In the genomic region with DNA sequence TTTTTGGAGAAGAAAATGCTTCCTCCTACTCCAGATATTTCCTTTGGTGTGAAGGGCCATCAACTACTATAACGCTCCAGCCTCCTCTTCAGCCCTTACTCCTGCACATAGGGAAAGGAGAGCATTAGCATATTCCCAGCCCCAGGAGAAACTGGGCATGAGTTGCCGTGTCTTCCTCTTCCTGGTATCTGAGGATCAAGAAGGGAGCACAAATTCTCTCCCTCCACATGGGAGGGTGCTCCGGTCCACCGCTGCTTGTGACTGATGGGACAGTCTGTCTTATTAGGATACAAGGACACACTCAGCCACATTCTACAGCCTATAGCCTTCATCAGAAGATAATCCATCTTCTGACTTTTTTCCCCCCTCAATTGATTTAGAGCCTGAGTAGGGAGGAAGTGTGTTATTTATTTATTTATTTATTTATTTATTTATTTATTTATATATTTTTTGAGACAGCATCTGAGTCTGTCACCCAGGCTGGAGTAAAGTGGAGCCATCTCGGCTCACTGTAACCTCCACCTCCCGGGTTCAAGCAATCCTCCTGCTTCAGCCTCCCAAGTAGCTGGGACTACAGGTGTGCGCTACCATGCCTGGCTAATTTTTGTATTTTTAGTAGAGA, we compare ENCODE assay signal across 20 cellular contexts. TPM values are rescaled to one million over a fixed set of nuclear protein-coding genes. Genes with fewer than 3 reads are reported as not detected.
DNase-seq lines count a peak whose midpoint lies in the region; ATAC-seq, FAIRE-seq and TF ChIP-seq lines count a peak whose summit lies in the region.
"Had no signal": no experiment of that assay in that cellular context is flagged by ENCODE, and none has a peak within 500 bp of the region (broad histone marks: within the 10 kb centered on the region; RNA-seq: fewer than 3 reads in every experiment).

No MANE protein-coding gene starts in this region.

- H2BK15ac ChIP-seq in IMR-90 (ENCODE audit: low read depth, low read length) (no peak overlapping the region), mesenchymal stem cell (ENCODE audit: low read depth, poor library complexity, severe bottlenecking) (peak overlapping the region; percentile 70)

- 0 out of 2 replicates have a peak overlapping the region, but pooled peaks have one; percentile 7 for H3K4ac ChIP-seq in IMR-90 (ENCODE audit: low read depth, low read length)
- peak overlapping the region in 1 of 2 experiments; percentile 66 for H3K4ac ChIP-seq in mesenchymal stem cell (ENCODE audit: low read depth in 1 of 2, low read length in 2 of 2)

- no peak overlapping the region for H3K4me3 ChIP-seq in A549
- H3K4me3 ChIP-seq in IMR-90 (ENCODE audit: insufficient read depth, low read depth, low read length): no peak overlapping the region
- no peak overlapping the region for H3K4me3 ChIP-seq in mesenchymal stem cell (ENCODE audit: insufficient read depth in 1 of 2, low read depth in 1 of 2, low read length in 2 of 2)
- H3K4me3 ChIP-seq: MG63 had no signal

- no peak for TF ChIP-seq EP300 in A549 (IDR thresholded peaks at IDR 0.05)

- peaks cover 7% of the 10 kb centered on the region for H3K4me1 Mint-ChIP-seq in progenitor cell of endocrine pancreas (ENCODE audit: low read depth)

- BruUV-seq in IMR-90 (replicated peaks; lab: Mats Ljungman, UMichigan): no TSS peak

- H3K27ac ChIP-seq in A549: peak overlapping the region; percentile 84 to 89
- no peak overlapping the region for H3K27ac ChIP-seq in IMR-90 (ENCODE audit: insufficient read depth, low read length)
- no peak overlapping the region for H3K27ac ChIP-seq in mesenchymal stem cell (ENCODE audit: low read length, poor library complexity, severe bottlenecking)

- DNase-seq in A549 (ENCODE audit: low read depth in 1 of 2, low spot score in 1 of 2): no peak
- no peak for DNase-seq in IMR-90
- no peak for DNase-seq in mesenchymal stem cell
- DNase-seq in progenitor cell of endocrine pancreas (ENCODE audit: low spot score, unreplicated experiment): no peak
- no peak for DNase-seq in NCI-H146 (lab: John Stamatoyannopoulos, UW)
- DNase-seq: ACHN, AML-193, DMS153, MG63, NCI-H1092, NCI-H1694, NCI-H2171, NCI-H446 treated with DMSO at 0.1 percent for 48 hours, NCI-H748 treated with DMSO at 0.1 percent for 48 hours, RPMI8226 had no signal

- H3K23ac ChIP-seq in IMR-90 (ENCODE audit: low read depth, low read length) (no peak overlapping the region), mesenchymal stem cell (ENCODE audit: low read length in 2 of 2) (no peak overlapping the region)

- intact Hi-C loops in IMR-90 (cut with micrococcal nuclease): no loop called here

- TF ChIP-seq CTCF in A549 (IDR thresholded peaks at IDR 0.05) (no peak), IMR-90 (conservative IDR thresholded peaks at IDR 0.05; ENCODE audit: low read depth, low read length) (no peak), progenitor cell of endocrine pancreas (IDR thresholded peaks at IDR 0.05; ENCODE audit: unreplicated experiment) (no peak)

- peak overlapping the region; percentile 63 to 66 for H2BK12ac ChIP-seq in mesenchymal stem cell (ENCODE audit: low read length in 2 of 2)

- H3K27me3 ChIP-seq in IMR-90 (ENCODE audit: control insufficient read depth, insufficient read depth, low read length) (no peaks in the 10 kb centered on the region), mesenchymal stem cell (ENCODE audit: control insufficient read depth in 1 of 2, insufficient read depth in 1 of 2, low read length in 2 of 2) (no peaks in the 10 kb centered on the region)
- H3K27me3 ChIP-seq: MG63 had no signal

- H4K91ac ChIP-seq in IMR-90 (ENCODE audit: insufficient read depth, low read depth, low read length) (no peak overlapping the region), mesenchymal stem cell (ENCODE audit: low read length) (peak overlapping the region; percentile 53)

- H3K18ac ChIP-seq in IMR-90 (ENCODE audit: low read depth, low read length) (no peak overlapping the region), mesenchymal stem cell (ENCODE audit: low read depth in 1 of 2, low read length in 2 of 2) (peak overlapping the region in 1 of 2 experiments; percentile 45)

- FAIRE-seq in A549 (lab: Jason Lieb, UNC): no peak
- FAIRE-seq: GM12892 had no signal

- H2BK120ac ChIP-seq in IMR-90 (ENCODE audit: low read depth, low read length) (peak overlapping the region; percentile 22; the same call in 1 of the 2 replicates), mesenchymal stem cell (ENCODE audit: low read depth, low read length) (no peak overlapping the region)

- no peaks in the 10 kb centered on the region for H3K27me3 Mint-ChIP-seq in progenitor cell of endocrine pancreas

- POLR2A ChIA-PET in A549 (lab: Yijun Ruan, JAX) (interaction anchor here (0.6 kb wide), 1 partner anchor 166 kb away, joined by 3 read pairs; no protein-coding TSS in a partner anchor), IMR-90 (lab: Charles Lee; ENCODE audit: unreplicated experiment) (no interaction called here)

- no peak overlapping the region for H3K56ac ChIP-seq in IMR-90 (ENCODE audit: extremely low read depth, insufficient read depth, low read length)

- no peaks in the 10 kb centered on the region for H3K9me3 Mint-ChIP-seq in progenitor cell of endocrine pancreas (ENCODE audit: low read depth)

- H2AK9ac ChIP-seq in IMR-90 (replicated peaks; ENCODE audit: low read depth, low read length, poor library complexity): no peak overlapping the region

- no peak overlapping the region for H3K14ac ChIP-seq in IMR-90 (replicated peaks; ENCODE audit: low read depth, low read length)
- H3K14ac ChIP-seq in mesenchymal stem cell (ENCODE audit: low read length in 2 of 2): no peak overlapping the region

- TF ChIP-seq POLR2A in A549 (IDR thresholded peaks at IDR 0.05; ENCODE audit: low read length): no peak
- TF ChIP-seq POLR2A in IMR-90 (IDR thresholded peaks at IDR 0.05; ENCODE audit: low read depth, low read length): no peak

- in situ Hi-C loops in IMR-90 (cut with MboI; ENCODE audit: low sequenced_read_pairs): no loop called here

- CTCF ChIA-PET in A549 (lab: Yijun Ruan, JAX): interaction anchor here (0.6 to 6.3 kb wide), 5 partner anchors 10 to 161 kb away, joined by 3 to 67 read pairs (median 3); no protein-coding TSS in a partner anchor
- CTCF ChIA-PET in IMR-90 (lab: Yijun Ruan, JAX): interaction anchor here (0.6 kb wide), 2 partner anchors 19 to 54 kb away, joined by 3 to 4 read pairs; no protein-coding TSS in a partner anchor

- dilution Hi-C loops in IMR-90 (cut with HindIII; ENCODE audit: low sequenced_read_pairs, unreplicated experiment): no loop called here

- H4K20me1 ChIP-seq in IMR-90 (ENCODE audit: insufficient read depth, low read length): no peaks in the 10 kb centered on the region

- no peak overlapping the region for H4K8ac ChIP-seq in IMR-90 (ENCODE audit: low read depth in 2 of 2, low read length in 2 of 2)
- peak overlapping the region; percentile 57 for H4K8ac ChIP-seq in mesenchymal stem cell (ENCODE audit: low read length)

- no peak overlapping the region; the same call in 1 of the 2 replicates for H2BK20ac ChIP-seq in IMR-90 (ENCODE audit: low read depth, low read length)

- H3K9me1 ChIP-seq in IMR-90 (ENCODE audit: insufficient read depth, low read length): peaks cover 3% of the 10 kb centered on the region; the same call in 1 of the 2 replicates

- no peak overlapping the region for H2AFZ ChIP-seq in IMR-90 (replicated peaks; ENCODE audit: low read length, poor library complexity)
- no peak overlapping the region for H2AFZ ChIP-seq in mesenchymal stem cell (ENCODE audit: low read depth, low read length)

- 0 out of 3 replicates have a peak, but pooled peaks cover 3% of the 10 kb centered on the region for H3K9me3 ChIP-seq in A549
- no peaks in the 10 kb centered on the region for H3K9me3 ChIP-seq in IMR-90 (ENCODE audit: control insufficient read depth, insufficient read depth, low read length)
- no peaks in the 10 kb centered on the region for H3K9me3 ChIP-seq in mesenchymal stem cell (ENCODE audit: control insufficient read depth, low read length)
- H3K9me3 ChIP-seq: MG63 had no signal

- no peak overlapping the region for H3K4me3 Mint-ChIP-seq in progenitor cell of endocrine pancreas (ENCODE audit: low read depth)
- H3K4me3 Mint-ChIP-seq: CD14-positive monocyte had no signal

- H3K36me3 ChIP-seq in IMR-90 (ENCODE audit: control insufficient read depth, insufficient read depth, low read length) (no peaks in the 10 kb centered on the region), mesenchymal stem cell (ENCODE audit: control insufficient read depth in 1 of 2, insufficient read depth in 2 of 2, low read depth in 1 of 2, low read length in 2 of 2) (no peaks in the 10 kb centered on the region)
- H3K36me3 ChIP-seq: MG63 had no signal

- H3K4me1 ChIP-seq in A549: peaks cover 79% of the 10 kb centered on the region
- H3K4me1 ChIP-seq in IMR-90 (ENCODE audit: control insufficient read depth, insufficient read depth, low read length): peaks cover 8% of the 10 kb centered on the region
- H3K4me1 ChIP-seq in mesenchymal stem cell (ENCODE audit: control insufficient read depth, insufficient read depth, low read depth, low read length): peaks cover 4% of the 10 kb centered on the region

- peak overlapping the region; percentile 45 for H3K4me2 ChIP-seq in A549
- no peak overlapping the region for H3K4me2 ChIP-seq in IMR-90 (ENCODE audit: low read depth, low read length)
- no peak overlapping the region for H3K4me2 ChIP-seq in mesenchymal stem cell (ENCODE audit: low read length, poor library complexity, severe bottlenecking)

- TF ChIP-seq RAD21 in A549 (conservative IDR thresholded peaks at IDR 0.05 in 1 of 2, IDR thresholded peaks at IDR 0.05 in 1 of 2) (no peak), IMR-90 (IDR thresholded peaks at IDR 0.05; ENCODE audit: low read length) (no peak)

- no peaks in the 10 kb centered on the region for H3K36me3 Mint-ChIP-seq in progenitor cell of endocrine pancreas (ENCODE audit: insufficient read depth)
- H3K36me3 Mint-ChIP-seq: CD14-positive monocyte had no signal

- 90% methylated on average over 7 of the region's 7 CpGs for WGBS in A549 (ENCODE audit: missing lambda C conversion rate)
- no CpG with 5 or more reads among the region's 7 CpGs for WGBS in IMR-90 (ENCODE audit: extremely low coverage in 2 of 2, insufficient read length in 1 of 2), 2 experiments
- 100% methylated on average over 1 of the region's 7 CpGs for WGBS in mesenchymal stem cell

- no peak for ATAC-seq in A549
- no peak for ATAC-seq in IMR-90 (ENCODE audit: low read depth)
- no peak for ATAC-seq in HG03095 (IDR thresholded peaks at IDR 0.05; ENCODE audit: unreplicated experiment)
- ATAC-seq in GM18511 (IDR thresholded peaks at IDR 0.05; ENCODE audit: unreplicated experiment): no peak

- H2AK5ac ChIP-seq in IMR-90 (ENCODE audit: low read depth, low read length): peak overlapping the region; percentile 60; the same call in 1 of the 2 replicates
- no peak overlapping the region for H2AK5ac ChIP-seq in mesenchymal stem cell (ENCODE audit: low read length, severe bottlenecking)

- peak overlapping the region; percentile 64 for H3K27ac Mint-ChIP-seq in progenitor cell of endocrine pancreas

- H3K9ac ChIP-seq in IMR-90 (ENCODE audit: low read depth, low read length) (no peak overlapping the region), mesenchymal stem cell (ENCODE audit: low read length) (no peak overlapping the region)

- H2BK5ac ChIP-seq in IMR-90 (ENCODE audit: low read depth, low read length, poor library complexity, severe bottlenecking) (no peak overlapping the region), mesenchymal stem cell (ENCODE audit: low read depth, low read length, poor library complexity, severe bottlenecking) (no peak overlapping the region)

- H3K79me1 ChIP-seq in IMR-90 (ENCODE audit: low read depth in 1 of 2, low read length in 2 of 2) (no peaks in the 10 kb centered on the region), mesenchymal stem cell (replicated peaks; ENCODE audit: low read length, poor library complexity, severe bottlenecking) (no peaks in the 10 kb centered on the region)

- H4K5ac ChIP-seq in IMR-90 (ENCODE audit: low read depth, low read length): no peak overlapping the region

RNA-seq across cellular contexts. Expression of gene CYB5B, which starts 16.6 kb away (rescaled TPM):
- polyA plus RNA-seq in A549 (2011; rRNA removed) (477 and 583 TPM in 2 replicates), A549 (2017; fragmentation: RNase III; extraction: RNeasy Plus Mini Kit Qiagen cat#74134 plus additional on column Dnase treatment) (159 to 248 TPM (median 217 TPM) in 3 replicates), IMR-90 (2012; rRNA removed) (76.1 and 100 TPM in 2 replicates)
- 117 and 201 TPM in 2 replicates for polyA plus RNA-seq in A549 (2012; cell fraction: cytosol; rRNA removed)
- polyA plus RNA-seq in A549 (2012; cell fraction: nucleus; rRNA removed): 48.0 and 91.3 TPM in 2 replicates
- 258 and 323 TPM in 2 replicates for polyA minus RNA-seq in A549 (2011; rRNA and poly(A)+ RNA removed)
- total RNA-seq in IMR-90 (2012; rRNA removed) (102 and 106 TPM in 2 replicates), progenitor cell of endocrine pancreas (104 and 108 TPM in 2 replicates)
- polyA plus RNA-seq in IMR-90 (2012; cell fraction: cytosol; rRNA removed): 10.7 and 23.7 TPM in 2 replicates
- polyA plus RNA-seq in IMR-90 (2012; cell fraction: nucleus; rRNA removed; ENCODE audit: low replicate concordance): 7.0 and 46.0 TPM in 2 replicates
- 379 TPM for polyA plus RNA-seq in mesenchymal stem cell (2013, experiment 1 of 2)
- 384 TPM for polyA plus RNA-seq in mesenchymal stem cell (2013, experiment 2 of 2)

RNA-seq across cellular contexts. Expression of gene TERF2, which starts 22.0 kb away (rescaled TPM):
- polyA plus RNA-seq in A549 (2011; rRNA removed): 27.3 and 29.0 TPM in 2 replicates
- polyA plus RNA-seq in A549 (2012; cell fraction: cytosol; rRNA removed): 11.1 and 12.4 TPM in 2 replicates
- polyA plus RNA-seq in A549 (2012; cell fraction: nucleus; rRNA removed): 6.6 and 14.3 TPM in 2 replicates
- 25.2 to 30.6 TPM (median 30.3 TPM) in 3 replicates for polyA plus RNA-seq in A549 (2017; fragmentation: RNase III; extraction: RNeasy Plus Mini Kit Qiagen cat#74134 plus additional on column Dnase treatment)
- 26.2 and 28.3 TPM in 2 replicates for polyA minus RNA-seq in A549 (2011; rRNA and poly(A)+ RNA removed)
- total RNA-seq in IMR-90 (2012; rRNA removed): 9.0 and 9.2 TPM in 2 replicates
- 13.8 and 15.2 TPM in 2 replicates for polyA plus RNA-seq in IMR-90 (2012; rRNA removed)
- 9.0 and 9.2 TPM in 2 replicates for polyA plus RNA-seq in IMR-90 (2012; cell fraction: cytosol; rRNA removed)
- 4.3 and 11.3 TPM in 2 replicates for polyA plus RNA-seq in IMR-90 (2012; cell fraction: nucleus; rRNA removed; ENCODE audit: low replicate concordance)
- 27.2 TPM for polyA plus RNA-seq in mesenchymal stem cell (2013, experiment 1 of 2)
- polyA plus RNA-seq in mesenchymal stem cell (2013, experiment 2 of 2): 28.4 TPM
- total RNA-seq in progenitor cell of endocrine pancreas: 41.4 and 46.6 TPM in 2 replicates

RNA-seq across cellular contexts. Expression of gene TMED6, which starts 56.2 kb away (rescaled TPM):
- polyA plus RNA-seq in A549 (2011; rRNA removed) (0.12 TPM in 1 of 2 replicates, not detected in the other), A549 (2017; fragmentation: RNase III; extraction: RNeasy Plus Mini Kit Qiagen cat#74134 plus additional on column Dnase treatment) (0.19 to 0.44 TPM (median 0.20 TPM) in 3 replicates), IMR-90 (2012; rRNA removed) (0.10 and 0.20 TPM in 2 replicates)
- polyA plus RNA-seq in A549 (2012; cell fraction: cytosol; rRNA removed): not detected in 2 replicates
- 0.12 and 0.36 TPM in 2 replicates for polyA plus RNA-seq in A549 (2012; cell fraction: nucleus; rRNA removed)
- polyA minus RNA-seq in A549 (2011; rRNA and poly(A)+ RNA removed): 0.29 TPM in 1 of 2 replicates, not detected in the other
- total RNA-seq in IMR-90 (2012; rRNA removed) (not detected in 2 replicates), progenitor cell of endocrine pancreas (2.6 and 3.6 TPM in 2 replicates)
- not detected in 2 replicates for polyA plus RNA-seq in IMR-90 (2012; cell fraction: cytosol; rRNA removed)
- 0.08 and 0.73 TPM in 2 replicates for polyA plus RNA-seq in IMR-90 (2012; cell fraction: nucleus; rRNA removed; ENCODE audit: low replicate concordance)
- 0.10 TPM for polyA plus RNA-seq in mesenchymal stem cell (2013, experiment 1 of 2)
- not detected for polyA plus RNA-seq in mesenchymal stem cell (2013, experiment 2 of 2)
- total RNA-seq: H4 had no signal
- polyA plus RNA-seq: CD14-positive monocyte had no signal

Comparison
In these comparisons a context has a peak if more than half of its experiments do, and no peak if none do; other contexts are left out.
1. H3K27ac ChIP-seq: peak in A549 (2 of 2); none in IMR-90 (single experiment) and mesenchymal stem cell (single experiment).